13 cellular contexts compared by ENCODE assay signal in the genomic region with DNA sequence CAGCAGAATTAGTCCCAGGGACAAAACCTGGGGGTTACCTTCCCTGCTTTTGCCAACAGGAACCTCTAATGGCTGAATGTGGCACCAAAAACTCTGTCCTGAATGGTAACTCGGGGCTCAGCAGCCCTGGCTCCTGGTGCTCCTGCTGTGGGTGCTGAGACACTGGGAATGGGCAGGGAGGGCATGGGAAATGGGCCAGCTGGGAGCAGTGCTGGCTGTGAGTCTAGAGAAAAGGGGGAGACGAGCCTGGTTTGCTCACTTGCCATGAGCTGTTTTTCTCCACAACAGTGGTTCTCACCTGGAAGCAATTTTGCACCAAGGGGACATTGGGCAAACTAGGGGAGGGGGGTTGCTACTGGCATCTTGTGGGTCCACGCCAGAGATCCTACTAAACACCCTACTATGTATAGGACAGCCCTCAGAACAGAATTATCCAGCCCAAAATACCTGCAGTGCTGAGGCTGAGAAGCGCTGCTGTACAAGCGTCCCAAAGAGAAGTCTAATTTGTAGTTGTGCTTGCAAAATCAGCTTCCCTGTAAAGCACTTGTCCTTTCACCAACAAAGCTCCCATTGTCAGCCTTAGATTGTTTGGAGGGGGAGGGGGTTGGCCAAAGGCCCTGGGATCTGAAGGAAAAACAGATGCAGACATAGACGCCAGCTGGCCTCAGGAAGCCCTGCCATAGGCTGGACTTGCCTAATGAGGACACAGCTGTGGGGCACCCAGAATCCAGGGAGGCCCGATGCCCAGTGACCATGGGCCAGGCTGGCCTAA. TPM values are rescaled to one million over a fixed set of nuclear protein-coding genes. Genes with fewer than 3 reads are reported as not detected.
A peak's percentile ranks its signal among the peaks of the same experiment; 100 is the strongest.
DNase-seq lines count a peak whose midpoint lies in the region; ATAC-seq and TF ChIP-seq lines count a peak whose summit lies in the region.
"Had no signal": no experiment of that assay in that cellular context is flagged by ENCODE, and none has a peak within 500 bp of the region (broad histone marks: within the 10 kb centered on the region; RNA-seq: fewer than 3 reads in every experiment).

No MANE protein-coding gene starts in this region.

- POLR2A ChIA-PET in SK-N-SH (lab: Yijun Ruan, JAX), result no interaction called here

- no peaks in the 10 kb centered on the region for H3K36me3 ChIP-seq in SK-N-SH (replicated peaks in 1 of 2; ENCODE audit: control insufficient read depth in 1 of 2, insufficient read depth in 2 of 2, low read length in 1 of 2)
- H3K36me3 ChIP-seq in mucosa of descending colon (ENCODE audit: low read depth), result no peaks in the 10 kb centered on the region
- H3K36me3 ChIP-seq in upper lobe of right lung, result no peaks in the 10 kb centered on the region

- peak overlapping the region in 1 of 2 experiments; percentile 25; a peak in 1 of 4 replicates for H3K27ac ChIP-seq in SK-N-SH (ENCODE audit: low read depth in 2 of 2, low read length in 1 of 2)
- H3K27ac ChIP-seq in upper lobe of right lung, result peak overlapping the region; percentile 17

- 44% methylated on average over 6 of the region's 7 CpGs for WGBS in SK-N-SH (ENCODE audit: low lambda C conversion rate)

- H3K9ac ChIP-seq in SK-N-SH, result no peak overlapping the region

- no peak for TF ChIP-seq EP300 in SK-N-SH (IDR thresholded peaks at IDR 0.05; ENCODE audit: borderline replicate concordance in 1 of 2, low read depth in 1 of 2, low read length in 1 of 2)

- H3K4me1 ChIP-seq in SK-N-SH (ENCODE audit: control insufficient read depth in 1 of 2, insufficient read depth in 2 of 2, low read depth in 1 of 2, low read length in 1 of 2), result peaks cover 0 to 13% of the 10 kb centered on the region in 2 experiments; a peak in 1 of 4 replicates
- H3K4me1 ChIP-seq in mucosa of descending colon (ENCODE audit: low read depth), result no peaks in the 10 kb centered on the region
- peaks cover 6% of the 10 kb centered on the region for H3K4me1 ChIP-seq in upper lobe of right lung

- no peak overlapping the region for H3K4me2 ChIP-seq in SK-N-SH

- H3K9me2 ChIP-seq in SK-N-SH, result no peaks in the 10 kb centered on the region

- no peaks in the 10 kb centered on the region for H4K20me1 ChIP-seq in SK-N-SH (ENCODE audit: insufficient read depth)

- no peak overlapping the region for H2AFZ ChIP-seq in SK-N-SH (ENCODE audit: low read depth)

- intact Hi-C loops in mucosa of descending colon (cut with DNase I, micrococcal nuclease) (no loop called here), upper lobe of right lung (cut with DNase I) (no loop called here)

- no peaks in the 10 kb centered on the region for H3K27me3 Mint-ChIP-seq in endothelial cell (ENCODE audit: unreplicated experiment)

- H3K27ac Mint-ChIP-seq in endothelial cell (ENCODE audit: unreplicated experiment), result no peak overlapping the region
- H3K27ac Mint-ChIP-seq: activated B cell treated with CpG ODN at 0.5 μM for 24 hours had no signal

- no peak overlapping the region for H3K4me3 ChIP-seq in SK-N-SH (ENCODE audit: low read depth in 2 of 2, low read length in 1 of 2)
- H3K4me3 ChIP-seq in mucosa of descending colon, result no peak overlapping the region
- H3K4me3 ChIP-seq in upper lobe of right lung, result no peak overlapping the region

- no peaks in the 10 kb centered on the region for H3K36me3 Mint-ChIP-seq in endothelial cell (ENCODE audit: low read depth, unreplicated experiment)

- peak; percentile 55 for DNase-seq in SK-N-SH
- peak; percentile 19 for DNase-seq in endothelial cell (ENCODE audit: low spot score)
- no peak for DNase-seq in mucosa of descending colon
- DNase-seq in upper lobe of right lung, result no peak
- DNase-seq in stimulated activated naive CD4-positive, alpha-beta T cell (lab: John Stamatoyannopoulos, UW), result no peak
- DNase-seq in kidney tubule cell (ENCODE audit: low spot score), result no peak
- DNase-seq: activated B cell treated with CpG ODN at 0.5 μM for 24 hours, NCI-H1694 treated with DMSO at 0.1 percent for 48 hours had no signal

- no peaks in the 10 kb centered on the region for H3K79me2 ChIP-seq in SK-N-SH (ENCODE audit: insufficient read depth)

- TF ChIP-seq CTCF in SK-N-SH (IDR thresholded peaks at IDR 0.05) (no peak), endothelial cell (IDR thresholded peaks at IDR 0.05; ENCODE audit: unreplicated experiment) (no peak), mucosa of descending colon (IDR thresholded peaks at IDR 0.05) (no peak), upper lobe of right lung (IDR thresholded peaks at IDR 0.05) (no peak)

- ATAC-seq in SK-N-SH treated with all-trans-retinoic acid at 6 μM for 48 hours, result no peak; the same call in 2 of the 3 replicates
- peak; percentile 42 for ATAC-seq in mucosa of descending colon
- no peak for ATAC-seq in upper lobe of right lung
- no peak for ATAC-seq in HG03354 (IDR thresholded peaks at IDR 0.05; ENCODE audit: poor library complexity, severe bottlenecking, unreplicated experiment)

- no peaks in the 10 kb centered on the region for H3K9me3 Mint-ChIP-seq in endothelial cell (ENCODE audit: unreplicated experiment)
- H3K9me3 Mint-ChIP-seq: activated B cell treated with CpG ODN at 0.5 μM for 24 hours had no signal

- H3K27me3 ChIP-seq in SK-N-SH (ENCODE audit: insufficient read depth) (no peaks in the 10 kb centered on the region; the same call in 1 of the 2 replicates), upper lobe of right lung (no peaks in the 10 kb centered on the region)

- peaks cover 13% of the 10 kb centered on the region for H3K4me1 Mint-ChIP-seq in endothelial cell (ENCODE audit: unreplicated experiment)
- H3K4me1 Mint-ChIP-seq: activated B cell treated with CpG ODN at 0.5 μM for 24 hours had no signal

- no peaks in the 10 kb centered on the region for H3K9me3 ChIP-seq in SK-N-SH
- H3K9me3 ChIP-seq in mucosa of descending colon, result no peaks in the 10 kb centered on the region
- H3K9me3 ChIP-seq in upper lobe of right lung, result no peaks in the 10 kb centered on the region

- H3K4me3 Mint-ChIP-seq in endothelial cell (ENCODE audit: unreplicated experiment), result no peak overlapping the region
- H3K4me3 Mint-ChIP-seq: activated B cell treated with CpG ODN at 0.5 μM for 24 hours had no signal

- CTCF ChIA-PET in SK-N-SH (lab: Yijun Ruan, JAX), result interaction anchor here (1.0 to 2.3 kb wide), 3 partner anchors 46 to 781 kb away, joined by 3 to 5 read pairs (median 4); no protein-coding TSS in a partner anchor

- TF ChIP-seq RAD21 in SK-N-SH (IDR thresholded peaks at IDR 0.05; ENCODE audit: low read length), result no peak

- no peaks in the 10 kb centered on the region for H3F3A ChIP-seq in SK-N-SH (replicated peaks; ENCODE audit: insufficient read depth)

TF ChIP-seq in SK-N-SH, 30 proteins besides CTCF, POLR2A, EP300 and RAD21:
- TF ChIP-seq RFX5 (IDR thresholded peaks at IDR 0.05; ENCODE audit: low read length), result no peak
- no peak for TF ChIP-seq GABPA (IDR thresholded peaks at IDR 0.05; ENCODE audit: low read depth)
- no peak for TF ChIP-seq FOXM1 (IDR thresholded peaks at IDR 0.05; ENCODE audit: low read depth)
- TF ChIP-seq, protein P1, sequence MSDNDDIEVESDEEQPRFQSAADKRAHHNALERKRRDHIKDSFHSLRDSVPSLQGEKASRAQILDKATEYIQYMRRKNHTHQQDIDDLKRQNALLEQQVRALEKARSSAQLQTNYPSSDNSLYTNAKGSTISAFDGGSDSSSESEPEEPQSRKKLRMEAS (IDR thresholded peaks at IDR 0.05; ENCODE audit: low read depth), result no peak
- TF ChIP-seq SIN3A (IDR thresholded peaks at IDR 0.05; ENCODE audit: borderline replicate concordance, low read depth, low read length), result no peak
- TF ChIP-seq RCOR1 (IDR thresholded peaks at IDR 0.05; ENCODE audit: low read length), result no peak

TF ChIP-seq in SK-N-SH treated with all-trans-retinoic acid at 6 μM for 48 hours, 23 proteins besides CTCF, POLR2A, EP300 and RAD21 (continues in another document):
- TF ChIP-seq PPARA (CRISPR knock-in tag; IDR thresholded peaks at IDR 0.05; ENCODE audit: borderline replicate concordance) (no peak), GLIS3 (CRISPR knock-in tag; IDR thresholded peaks at IDR 0.05) (no peak), ZFP30 (CRISPR knock-in tag; IDR thresholded peaks at IDR 0.05) (no peak), ZNF70 (CRISPR knock-in tag; IDR thresholded peaks at IDR 0.05) (no peak)
- TF ChIP-seq, protein P2, sequence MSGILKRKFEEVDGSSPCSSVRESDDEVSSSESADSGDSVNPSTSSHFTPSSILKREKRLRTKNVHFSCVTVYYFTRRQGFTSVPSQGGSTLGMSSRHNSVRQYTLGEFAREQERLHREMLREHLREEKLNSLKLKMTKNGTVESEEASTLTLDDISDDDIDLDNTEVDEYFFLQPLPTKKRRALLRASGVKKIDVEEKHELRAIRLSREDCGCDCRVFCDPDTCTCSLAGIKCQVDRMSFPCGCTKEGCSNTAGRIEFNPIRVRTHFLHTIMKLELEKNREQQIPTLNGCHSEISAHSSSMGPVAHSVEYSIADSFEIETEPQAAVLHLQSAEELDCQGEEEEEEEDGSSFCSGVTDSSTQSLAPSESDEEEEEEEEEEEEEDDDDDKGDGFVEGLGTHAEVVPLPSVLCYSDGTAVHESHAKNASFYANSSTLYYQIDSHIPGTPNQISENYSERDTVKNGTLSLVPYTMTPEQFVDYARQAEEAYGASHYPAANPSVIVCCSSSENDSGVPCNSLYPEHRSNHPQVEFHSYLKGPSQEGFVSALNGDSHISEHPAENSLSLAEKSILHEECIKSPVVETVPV (CRISPR knock-in tag; IDR thresholded peaks at IDR 0.05), result no peak

RNA-seq across cellular contexts. Expression of a gene that starts 3.6 kb away (rescaled TPM):
- polyA plus RNA-seq in SK-N-SH (2012; rRNA removed), result not detected in 2 replicates
- not detected in 2 replicates for polyA plus RNA-seq in SK-N-SH (2012; cell fraction: cytosol; rRNA removed)
- polyA plus RNA-seq in SK-N-SH (2012; cell fraction: nucleus; rRNA removed), result not detected in 2 replicates
- not detected for total RNA-seq in endothelial cell (ENCODE audit: unreplicated experiment)
- not detected for total RNA-seq in mucosa of descending colon
- not detected for total RNA-seq in upper lobe of right lung
- total RNA-seq: activated B cell treated with CpG ODN at 0.5 μM for 24 hours, chondrocyte, Daoy had no signal
- polyA plus RNA-seq: AG04450 had no signal

RNA-seq across cellular contexts. Expression of a gene that starts 17.2 kb away (rescaled TPM):
- polyA plus RNA-seq in SK-N-SH (2012; rRNA removed), result 14.1 and 20.7 TPM in 2 replicates
- 7.5 and 9.8 TPM in 2 replicates for polyA plus RNA-seq in SK-N-SH (2012; cell fraction: cytosol; rRNA removed)
- 48.0 and 56.1 TPM in 2 replicates for polyA plus RNA-seq in SK-N-SH (2012; cell fraction: nucleus; rRNA removed)
- total RNA-seq in endothelial cell (ENCODE audit: unreplicated experiment) (22.6 TPM), mucosa of descending colon (10 to 100 TPM; 12.6 to 17.1 (median 13.5) TPM), upper lobe of right lung (24.1 TPM)

Comparison
In these comparisons a context has a peak if more than half of its experiments do, and no peak if none do; other contexts are left out.
1. DNase-seq: peak in SK-N-SH (single experiment) and endothelial cell (single experiment); none in mucosa of descending colon (0 of 3), upper lobe of right lung (single experiment), stimulated activated naive CD4-positive, alpha-beta T cell (0 of 6) and kidney tubule cell (single experiment).